ENCODE assay signal across 8 cellular contexts in the genomic region with DNA sequence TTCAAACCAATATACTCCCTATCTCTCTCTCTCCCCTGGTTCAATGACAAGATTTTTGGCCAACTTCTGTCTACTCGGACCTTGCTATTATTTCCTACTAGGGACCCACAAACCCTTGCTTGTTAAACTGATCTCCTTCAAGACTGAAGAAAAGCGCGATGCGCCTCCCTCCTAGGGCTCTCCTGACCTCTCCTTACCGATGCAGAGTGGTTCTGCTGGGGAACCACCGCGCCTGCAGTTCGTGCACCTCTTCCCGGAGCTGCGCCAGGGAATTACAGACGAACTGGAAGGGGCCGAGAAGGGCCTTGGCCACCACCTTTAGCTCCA. TPM values are rescaled to one million over a fixed set of nuclear protein-coding genes. Genes with fewer than 3 reads are reported as not detected.
DNase-seq lines count a peak whose midpoint lies in the region; ATAC-seq and TF ChIP-seq lines count a peak whose summit lies in the region.
"Not testable (repeated sequence)": the region's sequence is repeated elsewhere in the genome, so short reads cannot be mapped to it uniquely, and the experiment has no call there.

No MANE protein-coding gene starts in this region.

- POLR2A ChIA-PET in activated naive CD8-positive, alpha-beta T cell treated with anti-CD3 and anti-CD28 coated beads, Interleukin-2, amount 10 ng/mL, durations not matched to agents 7 days and 5 days (lab: Charles Lee), result interaction anchor here (1.4 kb wide), 1 partner anchor 205 kb away, joined by 4 read pairs; the partner anchor contains the start of genes ARMC10 and FBXL13

- intact Hi-C loops in tibial artery (cut with DNase I; ENCODE audit: low total_unique reads), result not testable (repeated sequence)

- not testable (repeated sequence) for H3K79me1 ChIP-seq in H9 (ENCODE audit: insufficient read depth, low read depth, low read length, poor library complexity, severe bottlenecking)

- H2BK20ac ChIP-seq in H9 (ENCODE audit: low read depth, low read length, poor library complexity, severe bottlenecking), result not testable (repeated sequence)

- not testable (repeated sequence) for H4K20me1 ChIP-seq in H9 (ENCODE audit: control insufficient read depth, insufficient read depth, insufficient read length); OCI-LY3 (ENCODE audit: insufficient read depth, low read length)

- ATAC-seq in activated naive CD8-positive, alpha-beta T cell treated with anti-CD3 and anti-CD28 coated beads, Interleukin-2, amount 10 ng/mL, durations not matched to agents 7 days and 5 days (ENCODE audit: low read depth), result peak; percentile 9
- ATAC-seq in naive B cell (ENCODE audit: low read depth in 2 of 2), result peak; percentile 13 to 16

- H3K56ac ChIP-seq in H9 (ENCODE audit: insufficient read length, low read depth, low read length), result not testable (repeated sequence)

- H3K9ac ChIP-seq in H9 (ENCODE audit: extremely low read depth, insufficient read length, low read length), result not testable (repeated sequence)
- H3K9ac ChIP-seq in OCI-LY3 (ENCODE audit: low read length), result peak overlapping the region; percentile 92

- H3K4me1 ChIP-seq in H9 (ENCODE audit: insufficient read depth, low read length); OCI-LY3 (ENCODE audit: low read length): not testable (repeated sequence)
- H3K4me1 ChIP-seq in tibial artery, result peaks cover 0 to 13% (median 5%) of the 10 kb centered on the region in 4 donors

- H3K4me3 Mint-ChIP-seq in H9 (peak overlapping the region; percentile 75 to 94), naive B cell (peak overlapping the region; percentile 90 to 99 (median 98))
- H3K4me3 Mint-ChIP-seq in activated naive CD8-positive, alpha-beta T cell treated with anti-CD3 and anti-CD28 coated beads, Interleukin-2, amount 10 ng/mL, durations not matched to agents 7 days and 5 days, result peak overlapping the region; percentile 90

- not testable (repeated sequence) for H3K27ac Mint-ChIP-seq in H9
- H3K27ac Mint-ChIP-seq in activated naive CD8-positive, alpha-beta T cell treated with anti-CD3 and anti-CD28 coated beads, Interleukin-2, amount 10 ng/mL, durations not matched to agents 7 days and 5 days, result peak overlapping the region; percentile 22
- H3K27ac Mint-ChIP-seq in naive B cell, result peak overlapping the region; percentile 97 to 100 (median 100)

- H3K18ac ChIP-seq in H9 (ENCODE audit: insufficient read length, low read depth, low read length), result not testable (repeated sequence)

- not testable (repeated sequence) for H3K23ac ChIP-seq in H9 (ENCODE audit: insufficient read length, low read depth, low read length)

- H3K36me3 Mint-ChIP-seq in H9 (ENCODE audit: insufficient read depth in 1 of 3, low read depth in 3 of 3); activated naive CD8-positive, alpha-beta T cell treated with anti-CD3 and anti-CD28 coated beads, Interleukin-2, amount 10 ng/mL, durations not matched to agents 7 days and 5 days; naive B cell: not testable (repeated sequence)

- H2BK12ac ChIP-seq in H9 (ENCODE audit: insufficient read length, low read depth, low read length), result not testable (repeated sequence)

- H2AK5ac ChIP-seq in H9 (ENCODE audit: insufficient read length, low read length), result not testable (repeated sequence)

- H3K36me3 ChIP-seq in OCI-LY3 (replicated peaks; ENCODE audit: low read depth, low read length); tibial artery: not testable (repeated sequence)

- peaks cover 51% of the 10 kb centered on the region for H3K27me3 Mint-ChIP-seq in H9 (ENCODE audit: low read depth)
- not testable (repeated sequence) for H3K27me3 Mint-ChIP-seq in activated naive CD8-positive, alpha-beta T cell treated with anti-CD3 and anti-CD28 coated beads, Interleukin-2, amount 10 ng/mL, durations not matched to agents 7 days and 5 days; naive B cell

- H3K4me1 Mint-ChIP-seq in H9 (peaks cover 11 to 15% of the 10 kb centered on the region in 2 experiments), naive B cell (peaks cover 24 to 26% (median 26%) of the 10 kb centered on the region in 3 donors)
- peaks cover 17% of the 10 kb centered on the region for H3K4me1 Mint-ChIP-seq in activated naive CD8-positive, alpha-beta T cell treated with anti-CD3 and anti-CD28 coated beads, Interleukin-2, amount 10 ng/mL, durations not matched to agents 7 days and 5 days

- not testable (repeated sequence) for H3K4ac ChIP-seq in H9 (ENCODE audit: low read depth, low read length)

- peak overlapping the region; percentile 68 for H3K4me3 ChIP-seq in GM12864 (ENCODE audit: low read depth, low read length)
- H3K4me3 ChIP-seq in HL-60 (replicated peaks; ENCODE audit: insufficient read depth, low read length), result peak overlapping the region; percentile 46
- H3K4me3 ChIP-seq in OCI-LY3 (ENCODE audit: low read length), result peak overlapping the region; percentile 93
- H3K4me3 ChIP-seq in tibial artery, result peak overlapping the region; percentile 62 to 63

- not testable (repeated sequence) for H3K79me2 ChIP-seq in H9 (ENCODE audit: insufficient read depth, low read length)
- H3K79me2 ChIP-seq in OCI-LY3 (ENCODE audit: low read length), result peaks cover 21% of the 10 kb centered on the region

- not testable (repeated sequence) for TF ChIP-seq CTCF in GM12864 (IDR thresholded peaks at IDR 0.05; ENCODE audit: low read depth, low read length, missing control alignments); H9 (conservative IDR thresholded peaks at IDR 0.05); HL-60 (IDR thresholded peaks at IDR 0.05; ENCODE audit: insufficient read depth, low read length); OCI-LY3 (IDR thresholded peaks at IDR 0.05; ENCODE audit: low read depth, low read length); tibial artery (IDR thresholded peaks at IDR 0.05)

- not testable (repeated sequence) for H3K27me3 ChIP-seq in H9 (ENCODE audit: insufficient read depth, low read length); HL-60 (ENCODE audit: insufficient read depth, poor library complexity, severe bottlenecking); OCI-LY3 (ENCODE audit: low read depth, low read length); tibial artery

- not testable (repeated sequence) for H3T11ph ChIP-seq in H9 (ENCODE audit: low read length)

- no CpG with 5 or more reads among the region's 12 CpGs for WGBS in H9 (ENCODE audit: extremely low coverage, insufficient read length, low lambda C conversion rate)

- not testable (repeated sequence) for H3K9me3 Mint-ChIP-seq in H9; activated naive CD8-positive, alpha-beta T cell treated with anti-CD3 and anti-CD28 coated beads, Interleukin-2, amount 10 ng/mL, durations not matched to agents 7 days and 5 days; naive B cell

- H4K5ac ChIP-seq in H9 (ENCODE audit: insufficient read length, low read depth, low read length), result not testable (repeated sequence)

- H3K9me3 ChIP-seq in H9 (ENCODE audit: control insufficient read depth, low read depth, low read length); OCI-LY3 (ENCODE audit: insufficient read depth, low read length); tibial artery: not testable (repeated sequence)

- not testable (repeated sequence) for H3K14ac ChIP-seq in H9 (ENCODE audit: insufficient read depth, low read length)

- H2BK15ac ChIP-seq in H9 (ENCODE audit: low read depth, low read length), result not testable (repeated sequence)

- H2AFZ ChIP-seq in H9 (ENCODE audit: low read length), result not testable (repeated sequence)
- H2AFZ ChIP-seq in OCI-LY3 (ENCODE audit: low read depth, low read length), result peak overlapping the region; percentile 42

- not testable (repeated sequence) for H3K23me2 ChIP-seq in H9 (ENCODE audit: insufficient read length, low read depth, low read length, poor library complexity, severe bottlenecking)

- not testable (repeated sequence) for H3K27ac ChIP-seq in H9 (ENCODE audit: insufficient read length, low read depth, low read length)
- H3K27ac ChIP-seq in HL-60 (replicated peaks) (peak overlapping the region; percentile 78), OCI-LY3 (ENCODE audit: low read length) (peak overlapping the region; percentile 63), tibial artery (peak overlapping the region; percentile 37 to 49)

- not testable (repeated sequence) for DNase-seq in GM12864 (ENCODE audit: low read depth); activated naive CD8-positive, alpha-beta T cell treated with anti-CD3 and anti-CD28 coated beads, Interleukin-2, amount 10 ng/mL, durations not matched to agents 7 days and 5 days; naive B cell; tibial artery
- DNase-seq in H9 (peak; percentile 52), HL-60 (ENCODE audit: low read depth in 1 of 2, low spot score in 1 of 2) (peak; percentile 20 to 42), globus pallidus (ENCODE audit: low spot score) (peak; percentile 4)

- peak overlapping the region; percentile 44 for H3K4me2 ChIP-seq in H9 (ENCODE audit: insufficient read depth, insufficient read length, low read length)
- H3K4me2 ChIP-seq in OCI-LY3 (ENCODE audit: low read length), result peak overlapping the region; percentile 96

- not testable (repeated sequence) for H2BK120ac ChIP-seq in H9 (ENCODE audit: low read depth, low read length, poor library complexity, severe bottlenecking)

- H4K91ac ChIP-seq in H9 (ENCODE audit: insufficient read length, low read depth, low read length), result not testable (repeated sequence)

- H2BK5ac ChIP-seq in H9 (ENCODE audit: insufficient read length, low read length), result not testable (repeated sequence)

- H4K8ac ChIP-seq in H9 (replicated peaks; ENCODE audit: insufficient read length, low read depth, low read length), result not testable (repeated sequence)

RNA-seq across cellular contexts. Expression of gene PMPCB, which starts 17.6 kb away (rescaled TPM):
- total RNA-seq in H9 (2021), result 84.9 and 90.6 TPM in 2 replicates
- total RNA-seq in activated naive CD8-positive, alpha-beta T cell treated with anti-CD3 and anti-CD28 coated beads, Interleukin-2, amount 10 ng/mL, durations not matched to agents 7 days and 5 days, result 10 to 100 TPM; 57.0 to 62.2 TPM
- 10 to 100 TPM; 68.8 to 88.1 (median 75.2) TPM for polyA plus RNA-seq in naive B cell (ENCODE audit: low read depth in 6 of 6)
